18 cellular contexts compared by ENCODE assay signal in genomic region chr2:24981742-24982141, GRCh38.
"Had no signal": no experiment of that assay in that cellular context is flagged by ENCODE, and none has a peak within 500 bp of the region (broad histone marks: within the 10 kb centered on the region; RNA-seq: fewer than 3 reads in every experiment).

No MANE protein-coding gene starts in this region.

- H3K27ac ChIP-seq: coronary artery, neutrophil, skin epidermis, stomach, thoracic aorta, transverse colon had no signal

- H3K27me3 ChIP-seq: neutrophil, stomach, transverse colon had no signal

- H3K4me3 ChIP-seq: coronary artery, skin epidermis, stomach, thoracic aorta, transverse colon had no signal

- ATAC-seq: naive thymus-derived CD4-positive, alpha-beta T cell; sciatic nerve had no signal

- H3K9me3 ChIP-seq: neutrophil, stomach, thoracic aorta, transverse colon had no signal

- H3K36me3 ChIP-seq: neutrophil, thoracic aorta, transverse colon had no signal

- H3K4me3 Mint-ChIP-seq: naive thymus-derived CD4-positive, alpha-beta T cell; nephron progenitor cell had no signal

- H3K9me3 Mint-ChIP-seq: naive thymus-derived CD4-positive, alpha-beta T cell had no signal

- H3K27ac Mint-ChIP-seq: naive thymus-derived CD4-positive, alpha-beta T cell; nephron progenitor cell had no signal

- DNase-seq: effector CD4-positive, alpha-beta T cell; foreskin melanocyte; head of caudate nucleus; hippocampal formation; kidney glomerular epithelial cell; mesendoderm; naive thymus-derived CD4-positive, alpha-beta T cell; nephron progenitor cell; stimulated activated CD4-positive, alpha-beta T cell treated with anti-CD3 and anti-CD28 coated beads, Interleukin-12 subunit alpha, Interleukin-12 subunit beta, amount 100 ng/mL, for 4 hours; stimulated activated naive CD4-positive, alpha-beta T cell; stomach; substantia nigra; transverse colon had no signal
